Comparison of ENCODE assay signal across 3 cellular contexts in the genomic region with DNA sequence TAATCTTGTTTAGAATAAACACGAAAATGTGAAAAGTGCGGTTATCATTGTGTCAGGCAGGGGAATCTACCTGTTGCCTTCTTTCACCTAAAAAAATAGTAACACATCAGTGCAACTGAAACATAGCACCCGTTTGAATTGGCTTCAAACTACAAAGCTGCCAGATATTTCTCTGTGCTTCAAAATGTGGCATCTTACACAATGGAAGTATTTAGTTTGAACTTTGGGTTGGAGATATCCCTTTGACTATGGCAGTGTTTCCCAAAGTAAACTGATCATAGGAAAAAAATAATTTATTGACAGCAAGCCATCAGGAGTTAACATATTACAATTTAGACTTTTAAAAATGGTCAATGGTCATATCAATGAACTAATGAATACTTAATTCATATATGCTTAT.
TF ChIP-seq lines count a peak whose summit lies in the region.

No MANE protein-coding gene starts in this region.

TF ChIP-seq in HepG2, 621 proteins besides CTCF, POLR2A, EP300 and RAD21 (continues in another document):
- TF ChIP-seq NCOR1 (IDR thresholded peaks at IDR 0.05; ENCODE audit: borderline replicate concordance, low read length) (peak; percentile 19; the same call in 1 of the 2 replicates), ZNF10 (CRISPR knock-in tag; IDR thresholded peaks at IDR 0.05; ENCODE audit: borderline replicate concordance, low read depth) (no peak), GATAD2A (CRISPR knock-in tag; IDR thresholded peaks at IDR 0.05) (0 out of 2 replicates have a peak, but pooled peaks have one; percentile 39), SOX6 (IDR thresholded peaks at IDR 0.05) (no peak), SOX6 (CRISPR knock-in tag; IDR thresholded peaks at IDR 0.05) (peak; percentile 13; the same call in 1 of the 2 replicates), TEAD3 (CRISPR knock-in tag; optimal IDR thresholded peaks at IDR 0.05; ENCODE audit: borderline replicate concordance) (peak; percentile 25), ZNF276 (CRISPR knock-in tag; IDR thresholded peaks at IDR 0.05; ENCODE audit: low read depth) (no peak), HNF4A (CRISPR knock-in tag; IDR thresholded peaks at IDR 0.05) (peak; percentile 59), SOX13 (IDR thresholded peaks at IDR 0.05) (no peak), SOX13 (CRISPR knock-in tag; conservative IDR thresholded peaks at IDR 0.05 in 1 of 2, IDR thresholded peaks at IDR 0.05 in 1 of 2) (0 out of 4 replicates have a peak, but pooled peaks of 1 of the 2 experiments have one; percentile 37), RCOR2 (CRISPR knock-in tag; IDR thresholded peaks at IDR 0.05) (0 out of 2 replicates have a peak, but pooled peaks have one; percentile 49), LCORL (IDR thresholded peaks at IDR 0.05) (no peak), LCORL (CRISPR knock-in tag; IDR thresholded peaks at IDR 0.05) (0 out of 2 replicates have a peak, but pooled peaks have one; percentile 29), KMT2A (CRISPR knock-in tag; IDR thresholded peaks at IDR 0.05) (no peak), CEBPB (IDR thresholded peaks at IDR 0.05; ENCODE audit: borderline replicate concordance, low read depth, low read length) (peak; percentile 35; the same call in 1 of the 2 replicates), AHR (CRISPR knock-in tag; IDR thresholded peaks at IDR 0.05) (no peak), ZFX (CRISPR knock-in tag; IDR thresholded peaks at IDR 0.05; ENCODE audit: low read depth) (no peak)

TF ChIP-seq in HEK293, 187 proteins besides CTCF, POLR2A, EP300 and RAD21:
- TF ChIP-seq SCRT2 (tag by site-specific recombination; IDR thresholded peaks at IDR 0.05) (peak; percentile 73), ZNF146 (tag by site-specific recombination; IDR thresholded peaks at IDR 0.05) (no peak)

TF ChIP-seq in GM12878, 131 proteins besides CTCF, POLR2A, EP300 and RAD21:
- TF ChIP-seq, protein P1, sequence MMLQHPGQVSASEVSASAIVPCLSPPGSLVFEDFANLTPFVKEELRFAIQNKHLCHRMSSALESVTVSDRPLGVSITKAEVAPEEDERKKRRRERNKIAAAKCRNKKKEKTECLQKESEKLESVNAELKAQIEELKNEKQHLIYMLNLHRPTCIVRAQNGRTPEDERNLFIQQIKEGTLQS (IDR thresholded peaks at IDR 0.05; ENCODE audit: borderline replicate concordance, extremely low read depth, low read depth, low read length) = no peak
- TF ChIP-seq RUNX3 (IDR thresholded peaks at IDR 0.05; ENCODE audit: low read length) (peak; percentile 29; the same call in 1 of the 2 replicates), ETV6 (conservative IDR thresholded peaks at IDR 0.05 in 1 of 2, IDR thresholded peaks at IDR 0.05 in 1 of 2; ENCODE audit: borderline replicate concordance in 1 of 2, low read depth in 1 of 2) (no peak)
